ENCODE assay signal across 15 cellular contexts in genomic region chr3:195069501-195070251, GRCh38.
"Had no signal": no experiment of that assay in that cellular context is flagged by ENCODE, and none has a peak within 500 bp of the region (broad histone marks: within the 10 kb centered on the region; RNA-seq: fewer than 3 reads in every experiment).

No MANE protein-coding gene starts in this region.

- H3K4me3 ChIP-seq: body of pancreas, prostate gland, SJSA1, testis, vagina had no signal

- H3K27me3 Mint-ChIP-seq: central memory CD8-positive, alpha-beta T cell; memory B cell had no signal

- H3K36me3 Mint-ChIP-seq: natural killer cell had no signal

- H3K27ac Mint-ChIP-seq: memory B cell, natural killer cell had no signal

- ATAC-seq: body of pancreas; natural killer cell; stimulated activated naive CD8-positive, alpha-beta T cell treated with anti-CD3 and anti-CD28 coated beads, Interleukin-15, Interleukin-2, amounts not matched to agents 100 U/mL and 50 U/mL, for 24 hours had no signal

- H3K27ac ChIP-seq: body of pancreas, prostate gland, SJSA1, testis, vagina had no signal

- H3K9me3 Mint-ChIP-seq: central memory CD8-positive, alpha-beta T cell; memory B cell; natural killer cell had no signal

- H3K4me3 Mint-ChIP-seq: central memory CD8-positive, alpha-beta T cell; memory B cell; natural killer cell had no signal

- H3K9me3 ChIP-seq: body of pancreas, prostate gland, SJSA1, testis, vagina had no signal

- H3K27me3 ChIP-seq: body of pancreas, SJSA1, testis, vagina had no signal

- H3K36me3 ChIP-seq: prostate gland, vagina had no signal

- H3K4me1 ChIP-seq: body of pancreas, prostate gland, SJSA1, testis, vagina had no signal

- DNase-seq: activated CD4-positive, alpha-beta T cell treated with anti-CD3 and anti-CD28 coated beads for 4 hours; activated gamma-delta T cell treated with Interleukin-2 at 50 U/mL for 16 hours; effector memory CD4-positive, alpha-beta T cell; natural killer cell; nucleus accumbens; stimulated activated CD4-positive, alpha-beta T cell treated with anti-CD3 and anti-CD28 coated beads, Interleukin-4, amount 100 ng/mL, for 1 hour; stimulated activated CD8-positive, alpha-beta memory T cell treated with anti-CD3 and anti-CD28 coated beads, Interleukin-4, amount 100 ng/mL, for 48 hours; stimulated activated naive CD8-positive, alpha-beta T cell treated with anti-CD3 and anti-CD28 coated beads, Interleukin-15, Interleukin-2, amounts not matched to agents 100 U/mL and 50 U/mL, for 24 hours; testis had no signal
